1 cellular context compared by ENCODE assay signal in the genomic region with DNA sequence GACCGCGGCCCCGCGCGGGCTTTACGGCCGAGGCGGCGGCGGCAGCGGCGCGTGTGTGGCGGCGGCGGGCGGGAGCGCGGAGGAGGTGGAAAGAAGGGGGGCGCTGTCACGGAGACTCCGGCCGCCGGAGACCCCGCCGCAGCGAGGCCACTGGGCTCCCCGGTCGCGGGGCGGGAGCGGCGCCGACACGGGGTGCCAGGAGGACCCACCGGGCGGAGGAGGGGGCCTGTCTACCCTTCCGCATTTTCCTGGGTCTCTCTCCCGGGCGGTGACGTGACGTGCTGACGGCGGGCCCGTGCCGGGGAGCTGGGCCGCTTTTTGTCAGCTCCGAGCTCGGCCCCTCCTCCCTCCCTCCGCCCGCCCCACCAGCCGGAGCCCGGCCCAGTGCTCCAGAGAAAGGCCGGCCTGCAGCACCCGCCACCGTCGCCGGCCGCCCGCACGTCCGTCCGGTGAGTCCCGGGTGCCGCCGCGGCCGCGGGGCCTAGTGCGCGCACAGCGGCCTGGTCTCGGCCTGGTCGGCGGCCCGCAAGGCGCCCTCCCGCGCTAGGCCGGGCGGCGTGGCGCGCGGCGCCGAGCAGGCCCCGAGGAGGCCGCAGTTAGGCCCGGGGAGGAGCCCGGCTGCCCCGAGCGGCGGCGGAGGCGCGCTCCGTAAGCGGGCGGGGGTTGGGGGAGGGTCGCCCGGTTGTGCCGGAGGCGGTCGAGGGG.
A peak's percentile ranks its signal among the peaks of the same experiment; 100 is the strongest.
TF ChIP-seq lines count a peak whose summit lies in the region.

A gene (plus strand): TSS at position 384 of the 705 bp plus-strand sequence. CDS start 23,014 bp downstream, outside the sequence.

TF ChIP-seq in IMR-90, 13 proteins besides CTCF, POLR2A, EP300 and RAD21 (continued from another document):
- TF ChIP-seq, protein P1, sequence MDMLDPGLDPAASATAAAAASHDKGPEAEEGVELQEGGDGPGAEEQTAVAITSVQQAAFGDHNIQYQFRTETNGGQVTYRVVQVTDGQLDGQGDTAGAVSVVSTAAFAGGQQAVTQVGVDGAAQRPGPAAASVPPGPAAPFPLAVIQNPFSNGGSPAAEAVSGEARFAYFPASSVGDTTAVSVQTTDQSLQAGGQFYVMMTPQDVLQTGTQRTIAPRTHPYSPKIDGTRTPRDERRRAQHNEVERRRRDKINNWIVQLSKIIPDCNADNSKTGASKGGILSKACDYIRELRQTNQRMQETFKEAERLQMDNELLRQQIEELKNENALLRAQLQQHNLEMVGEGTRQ (IDR thresholded peaks at IDR 0.05; ENCODE audit: low read depth, low read length) = no peak
- peak; percentile 72; the same call in 1 of the 2 replicates for TF ChIP-seq MAZ (IDR thresholded peaks at IDR 0.05; ENCODE audit: borderline replicate concordance, low read depth, low read length)
